Comparison of ENCODE assay signal across 30 cellular contexts in the genomic region with DNA sequence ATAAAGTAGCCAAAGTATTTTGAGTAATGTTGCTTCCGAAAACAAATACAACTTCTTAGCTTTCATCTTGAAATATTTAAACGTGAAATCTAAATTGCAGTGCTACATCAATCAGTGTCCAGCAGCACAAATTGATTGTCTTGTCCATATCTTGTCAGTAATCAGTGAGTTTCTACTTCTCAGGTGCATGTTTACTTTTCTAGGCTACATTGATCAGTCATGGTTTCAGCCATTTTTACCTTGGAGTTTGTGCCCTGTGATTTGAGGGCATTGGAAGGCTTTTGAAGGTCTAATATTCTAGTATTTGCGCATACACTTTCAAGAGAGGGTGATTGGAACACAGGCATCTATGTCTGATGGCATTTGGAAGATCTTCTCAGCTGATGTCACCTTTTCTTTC. TPM values are rescaled to one million over a fixed set of nuclear protein-coding genes. Genes with fewer than 3 reads are reported as not detected.
"Had no signal": no experiment of that assay in that cellular context is flagged by ENCODE, and none has a peak within 500 bp of the region (broad histone marks: within the 10 kb centered on the region; RNA-seq: fewer than 3 reads in every experiment).

No MANE protein-coding gene starts in this region.

- DNase-seq: activated B cell treated with CpG ODN at 0.5 μM for 24 hours; activated CD4-positive, alpha-beta T cell treated with anti-CD3 and anti-CD28 coated beads for 36 hours; activated CD4-positive, alpha-beta T cell treated with anti-CD3 and anti-CD28 coated beads, Interleukin-2, amount 50 U/mL, for 48 hours; activated CD8-positive, alpha-beta memory T cell treated with anti-CD3 and anti-CD28 coated beads, Interleukin-2, amount 50 U/mL, for 48 hours; activated naive CD4-positive, alpha-beta T cell; activated T-cell treated with anti-CD3 and anti-CD28 coated beads, Interleukin-2, amount 50 U/mL, for 4 hours; adrenal gland; central memory CD4-positive, alpha-beta T cell; effector memory CD4-positive, alpha-beta T cell; esophagus squamous epithelium; gastrocnemius medialis; islet precursor cell; left colon; naive thymus-derived CD8-positive, alpha-beta T cell; ovary; right cardiac atrium; stimulated activated CD4-positive, alpha-beta T cell treated with anti-CD3 and anti-CD28 coated beads, Interleukin-2, amount 100 ng/mL, for 24 hours; stimulated activated naive CD8-positive, alpha-beta T cell treated with anti-CD3 and anti-CD28 coated beads, Interleukin-15, amount 100 ng/mL, for 72 hours; T1000; transverse colon had no signal

- H3K27me3 ChIP-seq: adrenal gland, ascending aorta, esophagus squamous epithelium, gastrocnemius medialis, ovary, transverse colon, vagina had no signal

- H3K9me3 Mint-ChIP-seq: activated B cell treated with CpG ODN at 0.5 μM for 24 hours; activated T-helper 2 cell treated with anti-CD3 and anti-CD28 coated beads, Interferon-gamma antibody, Interleukin-2, Interleukin-4, amounts not matched to agents 10 μg/mL and 5 μg/mL and 100 μg/mL, durations not matched to agents 14 hours and 24 hours and 36 hours; T-helper 1 cell treated with Interleukin-12 subunit alpha and Interleukin-12 subunit beta and Interleukin-4 antibody, amounts not matched to agents 30 μg/mL and 1 μg/mL, for 36 hours had no signal

- H3K4me3 Mint-ChIP-seq: activated B cell treated with CpG ODN at 0.5 μM for 24 hours; activated CD4-positive, alpha-beta T cell treated with anti-CD3 and anti-CD28 coated beads for 36 hours; activated naive CD8-positive, alpha-beta T cell; activated T-cell treated with anti-CD3 and anti-CD28 coated beads, Interleukin-2, amount 50 U/mL, for 4 hours; naive thymus-derived CD8-positive, alpha-beta T cell; stimulated activated effector memory CD8-positive, alpha-beta T cell treated with anti-CD3 and anti-CD28 coated beads, Interleukin-12 subunit alpha, Interleukin-12 subunit beta, amount 100 ng/mL, for 72 hours; stimulated activated naive CD8-positive, alpha-beta T cell treated with anti-CD3 and anti-CD28 coated beads, Interleukin-15, amount 100 ng/mL, for 72 hours; T-helper 1 cell treated with Interleukin-12 subunit alpha and Interleukin-12 subunit beta and Interleukin-4 antibody, amounts not matched to agents 30 μg/mL and 1 μg/mL, for 36 hours had no signal

- H3K36me3 Mint-ChIP-seq: activated naive CD8-positive, alpha-beta T cell; naive thymus-derived CD8-positive, alpha-beta T cell; stimulated activated effector memory CD8-positive, alpha-beta T cell treated with anti-CD3 and anti-CD28 coated beads, Interleukin-12 subunit alpha, Interleukin-12 subunit beta, amount 100 ng/mL, for 72 hours had no signal

- H3K27me3 Mint-ChIP-seq: activated B cell treated with CpG ODN at 0.5 μM for 24 hours; activated naive CD8-positive, alpha-beta T cell; stimulated activated naive CD8-positive, alpha-beta T cell treated with anti-CD3 and anti-CD28 coated beads, Interleukin-15, amount 100 ng/mL, for 72 hours had no signal

- H3K4me1 Mint-ChIP-seq: activated B cell treated with CpG ODN at 0.5 μM for 24 hours; activated CD4-positive, alpha-beta T cell treated with anti-CD3 and anti-CD28 coated beads for 36 hours; naive thymus-derived CD8-positive, alpha-beta T cell; stimulated activated effector memory CD8-positive, alpha-beta T cell treated with anti-CD3 and anti-CD28 coated beads, Interleukin-12 subunit alpha, Interleukin-12 subunit beta, amount 100 ng/mL, for 72 hours; stimulated activated naive CD8-positive, alpha-beta T cell treated with anti-CD3 and anti-CD28 coated beads, Interleukin-15, amount 100 ng/mL, for 72 hours had no signal

- ATAC-seq: activated CD4-positive, alpha-beta T cell treated with anti-CD3 and anti-CD28 coated beads for 36 hours; activated T-cell treated with anti-CD3 and anti-CD28 coated beads, Interleukin-2, amount 50 U/mL, for 4 hours; gastrocnemius medialis; left colon; naive thymus-derived CD8-positive, alpha-beta T cell; right cardiac atrium; stimulated activated effector memory CD8-positive, alpha-beta T cell treated with anti-CD3 and anti-CD28 coated beads, Interleukin-12 subunit alpha, Interleukin-12 subunit beta, amount 100 ng/mL, for 72 hours; stimulated activated naive CD8-positive, alpha-beta T cell treated with anti-CD3 and anti-CD28 coated beads, Interleukin-15, amount 100 ng/mL, for 72 hours had no signal

- H3K27ac ChIP-seq: adrenal gland, ascending aorta, esophagus squamous epithelium, gastrocnemius medialis, ovary, skin epidermis, transverse colon, vagina had no signal

- H3K27ac Mint-ChIP-seq: activated B cell treated with CpG ODN at 0.5 μM for 24 hours; activated CD4-positive, alpha-beta T cell treated with anti-CD3 and anti-CD28 coated beads for 36 hours; activated naive CD8-positive, alpha-beta T cell; activated T-helper 2 cell treated with anti-CD3 and anti-CD28 coated beads, Interferon-gamma antibody, Interleukin-2, Interleukin-4, amounts not matched to agents 10 μg/mL and 5 μg/mL and 100 μg/mL, durations not matched to agents 14 hours and 24 hours and 36 hours; naive thymus-derived CD8-positive, alpha-beta T cell; stimulated activated effector memory CD8-positive, alpha-beta T cell treated with anti-CD3 and anti-CD28 coated beads, Interleukin-12 subunit alpha, Interleukin-12 subunit beta, amount 100 ng/mL, for 72 hours; stimulated activated naive CD8-positive, alpha-beta T cell treated with anti-CD3 and anti-CD28 coated beads, Interleukin-15, amount 100 ng/mL, for 72 hours; T-helper 1 cell treated with Interleukin-12 subunit alpha and Interleukin-12 subunit beta and Interleukin-4 antibody, amounts not matched to agents 30 μg/mL and 1 μg/mL, for 36 hours had no signal

- H3K4me3 ChIP-seq: adrenal gland, ascending aorta, esophagus squamous epithelium, gastrocnemius medialis, lung, ovary, skin epidermis, transverse colon, vagina had no signal

- H3K4me1 ChIP-seq: adrenal gland, ascending aorta, esophagus squamous epithelium, gastrocnemius medialis, transverse colon, vagina had no signal

- H3K9me3 ChIP-seq: adrenal gland, ascending aorta, esophagus squamous epithelium, gastrocnemius medialis, ovary, transverse colon, vagina had no signal

- H3K36me3 ChIP-seq: adrenal gland, ascending aorta, esophagus squamous epithelium, gastrocnemius medialis, ovary, transverse colon, vagina had no signal

RNA-seq across cellular contexts. Expression of a gene that starts 12.4 kb away (rescaled TPM):
- total RNA-seq: activated B cell treated with CpG ODN at 0.5 μM for 24 hours; activated CD4-positive, alpha-beta T cell treated with anti-CD3 and anti-CD28 coated beads for 36 hours; activated CD8-positive, alpha-beta memory T cell treated with anti-CD3 and anti-CD28 coated beads for 36 hours; activated T-cell treated with anti-CD3 and anti-CD28 coated beads, Interleukin-2, amount 50 U/mL, for 4 hours; activated T-helper 2 cell treated with anti-CD3 and anti-CD28 coated beads, Interferon-gamma antibody, Interleukin-2, Interleukin-4, amounts not matched to agents 10 μg/mL and 5 μg/mL and 100 μg/mL, durations not matched to agents 14 hours and 24 hours and 36 hours; dermis microvascular lymphatic vessel endothelial cell; naive thymus-derived CD8-positive, alpha-beta T cell had no signal
- polyA plus RNA-seq: naive thymus-derived CD8-positive, alpha-beta T cell; ovary had no signal
